In the genomic region with DNA sequence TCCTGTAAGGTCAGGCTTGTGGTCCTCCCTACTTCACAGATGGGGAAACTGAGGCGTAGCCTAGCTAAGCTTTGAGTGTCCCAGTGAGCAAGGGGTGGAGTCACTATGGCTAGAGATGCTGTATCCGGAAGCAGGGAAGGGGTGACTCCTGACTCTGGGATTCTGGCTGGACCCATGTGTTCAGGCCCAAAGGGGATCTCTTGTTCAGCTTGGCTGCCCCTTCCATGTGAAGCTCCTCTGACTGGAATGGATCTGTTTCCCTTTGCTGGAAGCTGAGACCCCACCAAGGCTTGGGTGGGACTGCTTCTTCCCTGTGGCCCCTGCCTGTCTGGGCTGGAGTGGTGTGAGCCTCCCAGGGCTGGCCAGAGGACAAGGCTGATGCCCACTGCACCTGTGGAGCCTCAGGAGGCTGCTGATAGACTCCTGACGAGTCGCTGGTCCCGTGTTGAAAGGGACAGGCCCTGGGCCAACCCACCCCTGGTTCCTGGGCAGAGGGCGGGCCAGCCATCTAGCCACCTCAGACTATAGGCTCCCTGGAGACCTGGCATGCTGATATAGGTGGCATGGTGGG, we compare ENCODE assay signal across 8 cellular contexts. TPM values are rescaled to one million over a fixed set of nuclear protein-coding genes. Genes with fewer than 3 reads are reported as not detected.
DNase-seq lines count a peak whose midpoint lies in the region; FAIRE-seq and TF ChIP-seq lines count a peak whose summit lies in the region.

No MANE protein-coding gene starts in this region.

- no peak overlapping the region for H4K5ac ChIP-seq in mesendoderm (ENCODE audit: low read length)

- no peak overlapping the region for H4K8ac ChIP-seq in mesendoderm (ENCODE audit: low read depth, low read length)

- H3K4me1 ChIP-seq in breast epithelium (peaks cover 3 to 8% of the 10 kb centered on the region in 2 donors), mesendoderm (ENCODE audit: control insufficient read depth, low read depth, low read length) (peaks cover 5% of the 10 kb centered on the region)

- H3K79me1 ChIP-seq in mesendoderm (ENCODE audit: low read length), result peaks cover 7% of the 10 kb centered on the region

- H3K18ac ChIP-seq in mesendoderm (ENCODE audit: low read length), result no peak overlapping the region

- H2BK5ac ChIP-seq in mesendoderm (ENCODE audit: low read length), result no peak overlapping the region

- H3K4me3 ChIP-seq in breast epithelium, result peak overlapping the region; percentile 88 to 94 (median 93)
- H3K4me3 ChIP-seq in mesendoderm (ENCODE audit: low read length), result peak overlapping the region; percentile 57

- H2BK120ac ChIP-seq in mesendoderm (ENCODE audit: low read depth, low read length), result no peak overlapping the region

- peak overlapping the region; percentile 90 for H3K56ac ChIP-seq in mesendoderm (ENCODE audit: low read length)

- no peak overlapping the region for H3K4ac ChIP-seq in mesendoderm (ENCODE audit: low read depth, low read length)

- no CpG with 5 or more reads among the region's 6 CpGs for WGBS in mesendoderm (ENCODE audit: extremely low coverage, insufficient coverage, low lambda C conversion rate)

- H3K27ac ChIP-seq in breast epithelium, result peak overlapping the region; percentile 93 to 96
- no peak overlapping the region for H3K27ac ChIP-seq in mesendoderm (ENCODE audit: low read depth, low read length)

- peak; percentile 32 for DNase-seq in stimulated activated CD4-positive, alpha-beta T cell treated with anti-CD3 and anti-CD28 coated beads, Interleukin-4, amount 100 ng/mL, for 1 hour
- no peak for DNase-seq in stimulated activated CD4-positive, alpha-beta T cell treated with anti-CD3 and anti-CD28 coated beads, Interleukin-1b, Interleukin-23, amount 100 ng/mL, for 48 hours
- DNase-seq in breast epithelium (ENCODE audit: low spot score in 2 of 2) (no peak), mesendoderm (no peak), GDM1 (lab: John Stamatoyannopoulos, UW) (no peak), urothelium cell line (ENCODE audit: low spot score) (no peak), amniotic stem cell (lab: John Stamatoyannopoulos, UW) (no peak), superior temporal gyrus (ENCODE audit: extremely low spot score) (no peak)

- H2AK5ac ChIP-seq in mesendoderm (ENCODE audit: low read length), result peak overlapping the region; percentile 76

- FAIRE-seq in urothelium cell line (lab: Jason Lieb, UNC), result no peak

- peak overlapping the region; percentile 74 for H3K4me2 ChIP-seq in mesendoderm (ENCODE audit: low read length)

- H3K23ac ChIP-seq in mesendoderm (ENCODE audit: low read length), result no peak overlapping the region

- H3K9ac ChIP-seq in mesendoderm (ENCODE audit: low read length), result peak overlapping the region; percentile 79

- H3K27me3 ChIP-seq in breast epithelium (no peaks in the 10 kb centered on the region), mesendoderm (ENCODE audit: insufficient read depth, low read length, poor library complexity) (no peaks in the 10 kb centered on the region)

- no peak overlapping the region for H2BK15ac ChIP-seq in mesendoderm (replicated peaks; ENCODE audit: low read depth)

- no peak for TF ChIP-seq POLR2A in breast epithelium (IDR thresholded peaks at IDR 0.05)

- H3K36me3 ChIP-seq in breast epithelium (no peaks in the 10 kb centered on the region), mesendoderm (ENCODE audit: control insufficient read depth, insufficient read depth, low read length) (no peaks in the 10 kb centered on the region)

- intact Hi-C loops in breast epithelium (cut with DNase I; ENCODE audit: low total_unique reads), result no loop called here

- no peak for TF ChIP-seq CTCF in breast epithelium (IDR thresholded peaks at IDR 0.05)

- no peaks in the 10 kb centered on the region for H3K9me3 ChIP-seq in breast epithelium

- H3K79me2 ChIP-seq in mesendoderm (ENCODE audit: control insufficient read depth, insufficient read depth, low read length), result no peaks in the 10 kb centered on the region

RNA-seq across cellular contexts. Expression of a gene that starts 1.0 kb away (rescaled TPM):
- total RNA-seq in breast epithelium, result 10 to 100 TPM; 30.4 to 38.4 (median 30.8) TPM
- polyA plus RNA-seq in mesendoderm (2013, experiment 1 of 2), result 35.2 TPM
- polyA plus RNA-seq in mesendoderm (2013, experiment 2 of 2), result 36.3 TPM

RNA-seq across cellular contexts. Expression of a gene that starts 6.4 kb away (rescaled TPM):
- total RNA-seq in breast epithelium, result 10 to 100 TPM in 2 of 3 donors, 1 to 10 TPM in 1; 5.4 to 29.6 (median 17.4) TPM
- 2.4 TPM for polyA plus RNA-seq in mesendoderm (2013, experiment 1 of 2)
- 2.3 TPM for polyA plus RNA-seq in mesendoderm (2013, experiment 2 of 2)

RNA-seq across cellular contexts. Expression of a gene that starts 48.7 kb away (rescaled TPM):
- 10 to 100 TPM in 1 of 3 donors, 1 to 10 TPM in 2; 6.1 to 10.7 (median 9.2) TPM for total RNA-seq in breast epithelium
- 5.3 TPM for polyA plus RNA-seq in mesendoderm (2013, experiment 1 of 2)
- polyA plus RNA-seq in mesendoderm (2013, experiment 2 of 2), result 5.4 TPM

RNA-seq across cellular contexts. Expression of a gene that starts 50.4 kb away (rescaled TPM):
- total RNA-seq in breast epithelium, result 10 to 100 TPM; 10.7 to 16.8 (median 15.1) TPM
- 1.9 TPM for polyA plus RNA-seq in mesendoderm (2013, experiment 1 of 2)
- 1.9 TPM for polyA plus RNA-seq in mesendoderm (2013, experiment 2 of 2)

RNA-seq across cellular contexts. Expression of a gene that starts 56.7 kb away (rescaled TPM):
- total RNA-seq in breast epithelium, result under 1 TPM; 0.64 to 0.73 (median 0.66) TPM
- polyA plus RNA-seq in mesendoderm (2013, experiment 1 of 2), result 0.93 TPM
- polyA plus RNA-seq in mesendoderm (2013, experiment 2 of 2), result 0.91 TPM
